ENCODE assay signal across 7 cellular contexts in genomic region chr16:87863327-87863635, GRCh38. TPM values are rescaled to one million over a fixed set of nuclear protein-coding genes. Genes with fewer than 3 reads are reported as not detected.
DNase-seq lines count a peak whose midpoint lies in the region; ATAC-seq, FAIRE-seq and TF ChIP-seq lines count a peak whose summit lies in the region.
"Not testable (repeated sequence)": the region's sequence is repeated elsewhere in the genome, so short reads cannot be mapped to it uniquely, and the experiment has no call there.

No MANE protein-coding gene starts in this region.

- H3K27ac ChIP-seq in RWPE1, result peak overlapping the region; percentile 98
- not testable (repeated sequence) for H3K27ac ChIP-seq in K562 (ENCODE audit: extremely low read depth, low read depth, low read length)
- peak overlapping the region; percentile 72 to 85 (median 82) for H3K27ac ChIP-seq in esophagus squamous epithelium
- H3K27ac ChIP-seq in gastrocnemius medialis, result peak overlapping the region; percentile 54 to 100 (median 97)

- not testable (repeated sequence) for H3K9me3 ChIP-seq in K562 (replicated peaks; ENCODE audit: control insufficient read depth, insufficient read depth, low read depth, low read length); esophagus squamous epithelium; gastrocnemius medialis

- peak overlapping the region; percentile 64 for H3K4me3 Mint-ChIP-seq in activated T-cell treated with anti-CD3 and anti-CD28 coated beads, Interleukin-2, amount 50 U/mL, for 24 hours

- H3K4me1 Mint-ChIP-seq in activated T-cell treated with anti-CD3 and anti-CD28 coated beads, Interleukin-2, amount 50 U/mL, for 24 hours (ENCODE audit: low read depth), result peaks cover 74% of the 10 kb centered on the region

- H3K9ac ChIP-seq in K562 (ENCODE audit: insufficient read depth in 1 of 2, low read depth in 2 of 2, low read length in 2 of 2), result 0 out of 4 replicates have a peak overlapping the region, but pooled peaks of 1 of the 2 experiments have one; percentile 75

- FAIRE-seq in K562 (lab: Jason Lieb, UNC), result not testable (repeated sequence)

- in situ Hi-C loops in G401 (cut with HindIII; ENCODE audit: low sequenced_read_pairs); K562 (cut with MboI); gastrocnemius medialis (cut with MboI; ENCODE audit: low sequenced_read_pairs in 4 of 4): not testable (repeated sequence)

- 62% methylated on average over 9 of the region's 9 CpGs for WGBS in K562 (ENCODE audit: insufficient coverage, low coverage, missing lambda C conversion rate)
- WGBS in esophagus squamous epithelium, 2 donors, result 33 to 43% methylated on average over 6 to 8 of the region's 9 CpGs

- not testable (repeated sequence) for TF ChIP-seq EP300 in K562 (IDR thresholded peaks at IDR 0.05; ENCODE audit: low read length)

- BruUV-seq in K562 (replicated peaks; lab: Mats Ljungman, UMichigan), result not testable (repeated sequence)

- H3K9me1 ChIP-seq in K562 (ENCODE audit: control insufficient read depth, insufficient read depth, low read length), result not testable (repeated sequence)

- CTCF ChIA-PET in RWPE1 (lab: Yijun Ruan, JAX); K562 (lab: Yijun Ruan, JAX; ENCODE audit: low intra/inter-chr PET ratio): not testable (repeated sequence)

- not testable (repeated sequence) for TF ChIP-seq RAD21 in K562 (CRISPR knock-in tag; conservative IDR thresholded peaks at IDR 0.05 in 1 of 2, IDR thresholded peaks at IDR 0.05 in 1 of 2)

- H4K20me1 ChIP-seq in K562 (replicated peaks; ENCODE audit: control insufficient read depth, insufficient read depth, low read length), result peaks cover 63% of the 10 kb centered on the region

- TF ChIP-seq POLR2A in K562 (conservative IDR thresholded peaks at IDR 0.05); esophagus squamous epithelium (IDR thresholded peaks at IDR 0.05); gastrocnemius medialis (IDR thresholded peaks at IDR 0.05): not testable (repeated sequence)

- peaks cover 69% of the 10 kb centered on the region; the same call in 2 of the 3 replicates for H3K36me3 ChIP-seq in K562 (ENCODE audit: control insufficient read depth, insufficient read depth, low read length)
- not testable (repeated sequence) for H3K36me3 ChIP-seq in esophagus squamous epithelium, gastrocnemius medialis

- intact Hi-C loops in K562 (cut with micrococcal nuclease); esophagus squamous epithelium (cut with DNase I): not testable (repeated sequence)
- intact Hi-C loops in gastrocnemius medialis (cut with DNase I; ENCODE audit: low total_unique reads), result loop anchor here (10.0 kb wide), 1 partner anchor 952 kb away; the partner anchor contains the start of gene APRT

- DNase-seq in G401 (ENCODE audit: low spot score), result peak; percentile 54
- DNase-seq in RWPE1 (ENCODE audit: low spot score); activated T-cell treated with anti-CD3 and anti-CD28 coated beads, Interleukin-2, amount 50 U/mL, for 24 hours; K562 (ENCODE audit: extremely low read depth in 1 of 4, low spot score in 3 of 4); esophagus squamous epithelium (lab: John Stamatoyannopoulos, UW); left lobe of liver (ENCODE audit: low spot score); gastrocnemius medialis: not testable (repeated sequence)

- POLR2A ChIA-PET in RWPE1 (lab: Yijun Ruan, JAX; ENCODE audit: low non-redundant PET); K562 (lab: Yijun Ruan, JAX): not testable (repeated sequence)

- H2AFZ ChIP-seq in K562 (ENCODE audit: low read depth, low read length), result not testable (repeated sequence)

- not testable (repeated sequence) for H3K9me3 Mint-ChIP-seq in activated T-cell treated with anti-CD3 and anti-CD28 coated beads, Interleukin-2, amount 50 U/mL, for 24 hours

- TF ChIP-seq CTCF in RWPE1 (conservative IDR thresholded peaks at IDR 0.05; ENCODE audit: low read depth); K562 (IDR thresholded peaks at IDR 0.05 in 2 of 3, conservative IDR thresholded peaks at IDR 0.05 in 1 of 3; ENCODE audit: insufficient read depth in 2 of 3, low read depth in 1 of 3, low read length in 3 of 3); esophagus squamous epithelium (IDR thresholded peaks at IDR 0.05); gastrocnemius medialis (IDR thresholded peaks at IDR 0.05 in 4 of 5, conservative IDR thresholded peaks at IDR 0.05 in 1 of 5): not testable (repeated sequence)

- not testable (repeated sequence) for H3K27me3 ChIP-seq in K562 (ENCODE audit: control insufficient read depth in 2 of 2, insufficient read depth in 2 of 2, low read length in 2 of 2); esophagus squamous epithelium; gastrocnemius medialis

- peak overlapping the region; percentile 76 for H3K27ac Mint-ChIP-seq in activated T-cell treated with anti-CD3 and anti-CD28 coated beads, Interleukin-2, amount 50 U/mL, for 24 hours

- H3K27me3 Mint-ChIP-seq in activated T-cell treated with anti-CD3 and anti-CD28 coated beads, Interleukin-2, amount 50 U/mL, for 24 hours, result not testable (repeated sequence)

- not testable (repeated sequence) for H3K4me2 ChIP-seq in K562 (ENCODE audit: insufficient read depth, low read length)

- not testable (repeated sequence) for ATAC-seq in K562, gastrocnemius medialis
- ATAC-seq in left lobe of liver, result peak; percentile 50

- not testable (repeated sequence) for H3K4me3 ChIP-seq in K562, gastrocnemius medialis
- H3K4me3 ChIP-seq in esophagus squamous epithelium, result peak overlapping the region in 3 of 4 donors; percentile 18 to 58 (median 45)

- H3K4me1 ChIP-seq in K562 (replicated peaks in 1 of 2; ENCODE audit: control insufficient read depth in 2 of 2, insufficient read depth in 2 of 2, low read length in 2 of 2) (peaks cover 41 to 53% of the 10 kb centered on the region in 2 experiments), esophagus squamous epithelium (peaks cover 24 to 99% (median 46%) of the 10 kb centered on the region in 3 donors), gastrocnemius medialis (peaks cover 20 to 29% of the 10 kb centered on the region in 2 donors)

- peaks cover 95% of the 10 kb centered on the region for H3K36me3 Mint-ChIP-seq in activated T-cell treated with anti-CD3 and anti-CD28 coated beads, Interleukin-2, amount 50 U/mL, for 24 hours (ENCODE audit: low read depth)

- H3K79me2 ChIP-seq in K562 (ENCODE audit: control insufficient read depth, insufficient read depth, low read length), result peaks cover 95% of the 10 kb centered on the region

TF ChIP-seq in K562, 482 proteins besides CTCF, POLR2A, EP300 and RAD21 (continues in another document):
- TF ChIP-seq, protein P1, sequence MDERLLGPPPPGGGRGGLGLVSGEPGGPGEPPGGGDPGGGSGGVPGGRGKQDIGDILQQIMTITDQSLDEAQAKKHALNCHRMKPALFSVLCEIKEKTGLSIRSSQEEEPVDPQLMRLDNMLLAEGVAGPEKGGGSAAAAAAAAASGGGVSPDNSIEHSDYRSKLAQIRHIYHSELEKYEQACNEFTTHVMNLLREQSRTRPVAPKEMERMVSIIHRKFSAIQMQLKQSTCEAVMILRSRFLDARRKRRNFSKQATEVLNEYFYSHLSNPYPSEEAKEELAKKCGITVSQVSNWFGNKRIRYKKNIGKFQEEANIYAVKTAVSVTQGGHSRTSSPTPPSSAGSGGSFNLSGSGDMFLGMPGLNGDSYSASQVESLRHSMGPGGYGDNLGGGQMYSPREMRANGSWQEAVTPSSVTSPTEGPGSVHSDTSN (CRISPR knock-in tag; IDR thresholded peaks at IDR 0.05; ENCODE audit: low read depth), result not testable (repeated sequence)
- TF ChIP-seq, protein P1 (tag; conservative IDR thresholded peaks at IDR 0.05; ENCODE audit: low read depth), result peak; percentile 22; the same call in 1 of the 2 replicates
- TF ChIP-seq CBFA2T2 (conservative IDR thresholded peaks at IDR 0.05), result 0 out of 2 replicates have a peak, but pooled peaks have one; percentile 8

RNA-seq across cellular contexts. Expression of gene SLC7A5, which starts 6.0 kb away (rescaled TPM):
- 25.5 and 25.7 TPM in 2 replicates for total RNA-seq in G401 (2014; rRNA removed; shearing (Covaris generic))
- 56.8 and 152 TPM in 2 replicates for total RNA-seq in K562 (2011; cell fraction: chromatin; rRNA removed; ENCODE audit: low replicate concordance)
- total RNA-seq in K562 (2011; cell fraction: nucleolus; rRNA removed), result 157 and 188 TPM in 2 replicates
- total RNA-seq in K562 (2011; cell fraction: nucleoplasm; rRNA removed), result 147 and 156 TPM in 2 replicates
- 60.8 and 75.7 TPM in 2 replicates for total RNA-seq in K562 (2014; rRNA removed)
- total RNA-seq in K562 (2014; rRNA removed; fragmentation: Illumina TruSeq; extraction: Trizol), result 16.9 and 18.6 TPM in 2 replicates
- 18.2 and 21.2 TPM in 2 replicates for total RNA-seq in K562 (2015; rRNA removed; fragmentation: Illumina TruSeq; extraction: Trizol)
- total RNA-seq in K562 (2021), result 187 and 220 TPM in 2 replicates
- 14.2 and 19.4 TPM in 2 replicates for polyA plus RNA-seq in K562 (2011; rRNA removed)
- 25.5 and 34.2 TPM in 2 replicates for polyA plus RNA-seq in K562 (2011; cell fraction: cytosol; rRNA removed)
- 35.3 and 43.3 TPM in 2 replicates for polyA plus RNA-seq in K562 (2011; cell fraction: nucleus; rRNA removed)
- polyA plus RNA-seq in K562 (2012), result 65.7 and 239 TPM in 2 replicates
- 97.4 and 161 TPM in 2 replicates for polyA plus RNA-seq in K562 (2014; fragmentation: Illumina TruSeq; extraction: Trizol)
- 1 to 10 TPM; 1.9 to 4.9 TPM for polyA plus RNA-seq in K562 (2014; fragmentation: Nextera tagmentation; extraction: Ambion mirVana)
- 78.0 and 83.8 TPM in 2 replicates for polyA plus RNA-seq in K562 (2014; rRNA removed)
- polyA minus RNA-seq in K562 (2011; rRNA and poly(A)+ RNA removed), result 11.7 and 15.5 TPM in 2 replicates
- 39.4 and 72.3 TPM in 2 replicates for polyA minus RNA-seq in K562 (2011; cell fraction: cytosol; rRNA and poly(A)+ RNA removed)
- polyA minus RNA-seq in K562 (2011; cell fraction: nucleus; rRNA and poly(A)+ RNA removed), result 18.2 and 21.2 TPM in 2 replicates
- 100 to 1,000 TPM in 3 of 4 donors, 10 to 100 TPM in 1; 75.3 to 179 (median 145) TPM for total RNA-seq in esophagus squamous epithelium
- total RNA-seq in left lobe of liver, result 13.4 TPM
- total RNA-seq in gastrocnemius medialis, result 100 to 1,000 TPM in 1 of 4 donors, 10 to 100 TPM in 2, 1 to 10 TPM in 1; 7.0 to 133 (median 19.1) TPM
